In the genomic region with DNA sequence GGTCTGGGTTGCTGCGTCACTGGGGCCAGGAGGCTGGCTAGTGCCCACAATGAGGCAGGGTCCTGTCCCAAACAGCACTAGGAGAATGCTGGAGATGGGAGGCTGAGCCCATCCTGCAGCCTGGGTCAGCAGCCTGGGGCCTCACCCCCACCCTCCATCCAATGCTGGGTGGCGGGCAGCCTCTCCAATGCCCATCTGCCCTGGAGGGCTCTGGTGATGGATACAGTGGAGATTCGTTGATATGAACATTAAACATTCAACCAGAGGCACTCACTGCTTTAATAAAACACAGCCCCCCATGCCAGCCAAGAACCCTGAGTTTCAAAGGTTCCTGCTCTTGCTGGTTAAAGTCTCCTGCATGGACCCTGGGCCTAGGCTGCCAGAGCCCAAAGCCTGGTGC, we compare ENCODE assay signal across 1 cellular context.
TF ChIP-seq lines count a peak whose summit lies in the region.

No MANE protein-coding gene starts in this region.

TF ChIP-seq in H1, 55 proteins besides CTCF, POLR2A, EP300 and RAD21:
- TF ChIP-seq SP1 (IDR thresholded peaks at IDR 0.05; ENCODE audit: low read depth, low read length) (no peak), JUND (IDR thresholded peaks at IDR 0.05; ENCODE audit: low read length) (no peak), HDAC6 (IDR thresholded peaks at IDR 0.05; ENCODE audit: low read depth, low read length) (no peak), POU5F1 (IDR thresholded peaks at IDR 0.05; ENCODE audit: low read depth, low read length) (no peak), POLR2AphosphoS5 (IDR thresholded peaks at IDR 0.05; ENCODE audit: low read depth, low read length) (no peak), ZNF274 (IDR thresholded peaks at IDR 0.05; ENCODE audit: borderline replicate concordance, extremely low read depth, low read length) (no peak), BRCA1 (IDR thresholded peaks at IDR 0.05; ENCODE audit: low read depth, low read length) (no peak), TBP (IDR thresholded peaks at IDR 0.05; ENCODE audit: low read depth, low read length) (no peak), KDM1A (IDR thresholded peaks at IDR 0.05; ENCODE audit: borderline replicate concordance, low read length) (no peak), RNF2 (IDR thresholded peaks at IDR 0.05; ENCODE audit: borderline replicate concordance, low read depth, low read length, missing control alignments, poor library complexity, severe bottlenecking) (no peak), PHF8 (conservative IDR thresholded peaks at IDR 0.05; ENCODE audit: low read depth, low read length) (no peak), TAF1 (IDR thresholded peaks at IDR 0.05; ENCODE audit: low read depth, low read length) (no peak), GTF2F1 (IDR thresholded peaks at IDR 0.05; ENCODE audit: borderline replicate concordance, low read depth, low read length) (no peak), SP2 (IDR thresholded peaks at IDR 0.05; ENCODE audit: low read length) (no peak), BACH1 (IDR thresholded peaks at IDR 0.05; ENCODE audit: low read length) (no peak), E2F6 (IDR thresholded peaks at IDR 0.05) (no peak)
- TF ChIP-seq, protein P1, sequence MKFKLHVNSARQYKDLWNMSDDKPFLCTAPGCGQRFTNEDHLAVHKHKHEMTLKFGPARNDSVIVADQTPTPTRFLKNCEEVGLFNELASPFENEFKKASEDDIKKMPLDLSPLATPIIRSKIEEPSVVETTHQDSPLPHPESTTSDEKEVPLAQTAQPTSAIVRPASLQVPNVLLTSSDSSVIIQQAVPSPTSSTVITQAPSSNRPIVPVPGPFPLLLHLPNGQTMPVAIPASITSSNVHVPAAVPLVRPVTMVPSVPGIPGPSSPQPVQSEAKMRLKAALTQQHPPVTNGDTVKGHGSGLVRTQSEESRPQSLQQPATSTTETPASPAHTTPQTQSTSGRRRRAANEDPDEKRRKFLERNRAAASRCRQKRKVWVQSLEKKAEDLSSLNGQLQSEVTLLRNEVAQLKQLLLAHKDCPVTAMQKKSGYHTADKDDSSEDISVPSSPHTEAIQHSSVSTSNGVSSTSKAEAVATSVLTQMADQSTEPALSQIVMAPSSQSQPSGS (IDR thresholded peaks at IDR 0.05; ENCODE audit: low read length): no peak
